ENCODE assay signal across 25 cellular contexts in the genomic region with DNA sequence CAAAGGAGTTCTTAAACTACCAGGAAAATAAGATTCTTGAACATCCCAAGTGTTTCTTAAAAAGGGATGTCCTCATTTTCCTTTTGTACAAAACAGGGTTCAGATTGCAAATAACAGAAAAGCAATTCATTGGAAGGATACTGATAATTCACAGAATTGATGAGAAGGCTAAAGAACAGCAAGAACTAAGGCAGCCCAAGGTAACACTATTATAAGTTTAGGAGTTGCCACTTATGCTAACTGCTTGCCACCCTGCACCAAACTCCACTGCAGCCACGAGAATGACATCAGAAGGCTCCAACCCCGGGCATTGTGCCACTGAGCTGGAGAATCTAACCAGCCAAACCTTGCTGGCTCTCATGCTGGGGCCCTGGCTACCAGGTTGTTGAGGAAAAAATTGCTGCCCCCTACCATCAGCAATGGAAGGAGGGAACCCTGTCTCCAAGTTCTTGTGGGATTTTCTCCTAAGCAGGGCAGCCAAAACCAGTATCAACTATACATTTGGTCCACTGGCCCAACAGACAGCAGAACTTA.
DNase-seq lines count a peak whose midpoint lies in the region; FAIRE-seq and TF ChIP-seq lines count a peak whose summit lies in the region.
"Had no signal": no experiment of that assay in that cellular context is flagged by ENCODE, and none has a peak within 500 bp of the region (broad histone marks: within the 10 kb centered on the region; RNA-seq: fewer than 3 reads in every experiment).

No MANE protein-coding gene starts in this region.

- H3K9ac ChIP-seq in GM23248: no peak overlapping the region
- H3K9ac ChIP-seq in kidney (ENCODE audit: low read length in 2 of 2): no peak overlapping the region
- H3K9ac ChIP-seq: KMS-11 had no signal

- CTCF ChIA-PET in activated CD4-positive, alpha-beta memory T cell treated with anti-CD3 and anti-CD28 coated beads, Interleukin-2, amount 10 ng/mL, durations not matched to agents 7 days and 5 days (lab: Charles Lee): no interaction called here

- H4K20me1 ChIP-seq in GM23248 (ENCODE audit: insufficient read depth): no peaks in the 10 kb centered on the region

- intact Hi-C loops in kidney (cut with DNase I): no loop called here
- intact Hi-C loops in activated CD4-positive, alpha-beta T cell treated with anti-CD3 and anti-CD28 coated beads, Interleukin-2, amount 10 ng/mL, durations not matched to agents 24 days and 14 days (cut with micrococcal nuclease): no loop called here

- H3K4me1 ChIP-seq in GM23248 (ENCODE audit: insufficient read depth) (no peaks in the 10 kb centered on the region), kidney (ENCODE audit: control insufficient read depth in 1 of 2, insufficient read depth in 1 of 2, low read depth in 1 of 2, low read length in 2 of 2) (no peaks in the 10 kb centered on the region)
- H3K4me1 ChIP-seq: breast epithelium, tibial nerve had no signal

- H3K27me3 ChIP-seq in GM23248 (replicated peaks; ENCODE audit: insufficient read depth) (no peaks in the 10 kb centered on the region), MG63 (no peaks in the 10 kb centered on the region)
- H3K27me3 ChIP-seq: breast epithelium, hepatocyte, tibial nerve had no signal

- H2AFZ ChIP-seq in GM23248: no peak overlapping the region
- H2AFZ ChIP-seq: hepatocyte had no signal

- no peaks in the 10 kb centered on the region for H3K4me1 Mint-ChIP-seq in activated CD4-positive, alpha-beta memory T cell treated with anti-CD3 and anti-CD28 coated beads, Interleukin-2, amount 10 ng/mL, durations not matched to agents 7 days and 5 days
- H3K4me1 Mint-ChIP-seq in activated CD4-positive, alpha-beta T cell treated with anti-CD3 and anti-CD28 coated beads, Interleukin-2, amount 10 ng/mL, durations not matched to agents 24 days and 14 days: no peaks in the 10 kb centered on the region

- 79 to 80% methylated on average over 2 of the region's 2 CpGs for WGBS in GM23248 (ENCODE audit: low coverage in 1 of 2, low lambda C conversion rate in 2 of 2, missing lambda C conversion rate in 2 of 2), 2 experiments

- no peaks in the 10 kb centered on the region for H3F3A ChIP-seq in GM23248 (ENCODE audit: insufficient read depth)

- no peak overlapping the region for H3K27ac Mint-ChIP-seq in activated CD4-positive, alpha-beta memory T cell treated with anti-CD3 and anti-CD28 coated beads, Interleukin-2, amount 10 ng/mL, durations not matched to agents 7 days and 5 days
- no peak overlapping the region for H3K27ac Mint-ChIP-seq in activated CD4-positive, alpha-beta T cell treated with anti-CD3 and anti-CD28 coated beads, Interleukin-2, amount 10 ng/mL, durations not matched to agents 24 days and 14 days
- H3K27ac Mint-ChIP-seq: activated CD8-positive, alpha-beta T cell treated with anti-CD3 and anti-CD28 coated beads, Interleukin-2, amount 10 ng/mL, durations not matched to agents 7 days and 5 days; stimulated activated naive CD8-positive, alpha-beta T cell treated with anti-CD3 and anti-CD28 coated beads, Interleukin-15, amount 100 ng/mL, for 72 hours had no signal

- H3K4me3 Mint-ChIP-seq in activated CD4-positive, alpha-beta memory T cell treated with anti-CD3 and anti-CD28 coated beads, Interleukin-2, amount 10 ng/mL, durations not matched to agents 7 days and 5 days: no peak overlapping the region
- H3K4me3 Mint-ChIP-seq in activated CD4-positive, alpha-beta T cell treated with anti-CD3 and anti-CD28 coated beads, Interleukin-2, amount 10 ng/mL, durations not matched to agents 24 days and 14 days: no peak overlapping the region
- H3K4me3 Mint-ChIP-seq: activated CD8-positive, alpha-beta T cell treated with anti-CD3 and anti-CD28 coated beads, Interleukin-2, amount 10 ng/mL, durations not matched to agents 7 days and 5 days; stimulated activated naive CD8-positive, alpha-beta T cell treated with anti-CD3 and anti-CD28 coated beads, Interleukin-15, amount 100 ng/mL, for 72 hours had no signal

- DNase-seq in GM23248 (peak; percentile 5), MG63 (peak; percentile 39), cerebellar cortex (ENCODE audit: low spot score) (peak; percentile 20), kidney (peak; percentile 24), Kasumi-1 (lab: John Stamatoyannopoulos, UW) (no peak), NCI-H2081 treated with DMSO at 0.1 percent for 48 hours (lab: John Stamatoyannopoulos, UW) (no peak)
- DNase-seq in activated CD4-positive, alpha-beta memory T cell treated with anti-CD3 and anti-CD28 coated beads, Interleukin-2, amount 10 ng/mL, durations not matched to agents 7 days and 5 days: no peak
- DNase-seq in activated CD4-positive, alpha-beta T cell treated with anti-CD3 and anti-CD28 coated beads, Interleukin-2, amount 10 ng/mL, durations not matched to agents 24 days and 14 days: no peak
- DNase-seq: activated CD4-positive, CD25-positive, alpha-beta regulatory T cell; activated CD8-positive, alpha-beta T cell treated with anti-CD3 and anti-CD28 coated beads, Interleukin-2, amount 10 ng/mL, durations not matched to agents 7 days and 5 days; activated gamma-delta T cell treated with Interleukin-2 at 50 U/mL for 16 hours; dermis blood vessel endothelial cell; GDM1; NCI-H1930; NCI-H524 treated with DMSO at 0.1 percent for 48 hours; stimulated activated CD4-positive, alpha-beta T cell treated with anti-CD3 and anti-CD28 coated beads, Interleukin-12 subunit alpha, Interleukin-12 subunit beta, amount 100 ng/mL, for 4 hours; stimulated activated naive CD8-positive, alpha-beta T cell treated with anti-CD3 and anti-CD28 coated beads, Interleukin-15, amount 100 ng/mL, for 72 hours; T-helper 9 cell had no signal

- H3K9me3 ChIP-seq in GM23248 (ENCODE audit: low read depth) (no peaks in the 10 kb centered on the region), MG63 (no peaks in the 10 kb centered on the region), kidney (ENCODE audit: control insufficient read depth in 1 of 2, low read length in 2 of 2) (no peaks in the 10 kb centered on the region)
- H3K9me3 ChIP-seq: breast epithelium, tibial nerve had no signal

- H3K36me3 ChIP-seq in GM23248 (ENCODE audit: low read depth) (no peaks in the 10 kb centered on the region), MG63 (no peaks in the 10 kb centered on the region), kidney (ENCODE audit: control insufficient read depth in 1 of 2, insufficient read depth in 2 of 2, low read length in 2 of 2) (no peaks in the 10 kb centered on the region)
- H3K36me3 ChIP-seq: breast epithelium, tibial nerve had no signal

- peaks cover 6% of the 10 kb centered on the region for H3K9me3 Mint-ChIP-seq in activated CD4-positive, alpha-beta memory T cell treated with anti-CD3 and anti-CD28 coated beads, Interleukin-2, amount 10 ng/mL, durations not matched to agents 7 days and 5 days
- no peaks in the 10 kb centered on the region for H3K9me3 Mint-ChIP-seq in activated CD4-positive, alpha-beta T cell treated with anti-CD3 and anti-CD28 coated beads, Interleukin-2, amount 10 ng/mL, durations not matched to agents 24 days and 14 days

- H3K27ac ChIP-seq in GM23248 (no peak overlapping the region), kidney (ENCODE audit: low read depth in 2 of 2, low read length in 2 of 2) (no peak overlapping the region)
- H3K27ac ChIP-seq: breast epithelium, hepatocyte, KMS-11, tibial nerve had no signal

- H3K4me3 ChIP-seq in GM23248: no peak overlapping the region
- H3K4me3 ChIP-seq in MG63: no peak overlapping the region
- H3K4me3 ChIP-seq in kidney (ENCODE audit: low read length in 2 of 2): no peak overlapping the region
- H3K4me3 ChIP-seq: breast epithelium, hepatocyte, lung, tibial nerve had no signal

- H3K4me2 ChIP-seq in GM23248 (ENCODE audit: unreplicated experiment): no peak overlapping the region
- H3K4me2 ChIP-seq: hepatocyte, KMS-11 had no signal

- no peaks in the 10 kb centered on the region for H3K36me3 Mint-ChIP-seq in activated CD4-positive, alpha-beta memory T cell treated with anti-CD3 and anti-CD28 coated beads, Interleukin-2, amount 10 ng/mL, durations not matched to agents 7 days and 5 days (ENCODE audit: low read depth)
- no peaks in the 10 kb centered on the region for H3K36me3 Mint-ChIP-seq in activated CD4-positive, alpha-beta T cell treated with anti-CD3 and anti-CD28 coated beads, Interleukin-2, amount 10 ng/mL, durations not matched to agents 24 days and 14 days (ENCODE audit: low read depth)

- H3K9me2 ChIP-seq in GM23248 (ENCODE audit: insufficient read depth): no peaks in the 10 kb centered on the region

- no peak for TF ChIP-seq CTCF in kidney (IDR thresholded peaks at IDR 0.05; ENCODE audit: borderline replicate concordance, extremely low read depth, insufficient read depth)

- no peak for FAIRE-seq in kidney (lab: Jason Lieb, UNC)
- FAIRE-seq: endothelial cell of umbilical vein, islet of Langerhans had no signal

- H3K27me3 Mint-ChIP-seq in activated CD4-positive, alpha-beta memory T cell treated with anti-CD3 and anti-CD28 coated beads, Interleukin-2, amount 10 ng/mL, durations not matched to agents 7 days and 5 days: no peaks in the 10 kb centered on the region
- H3K27me3 Mint-ChIP-seq in activated CD4-positive, alpha-beta T cell treated with anti-CD3 and anti-CD28 coated beads, Interleukin-2, amount 10 ng/mL, durations not matched to agents 24 days and 14 days: no peaks in the 10 kb centered on the region
- H3K27me3 Mint-ChIP-seq: stimulated activated naive CD8-positive, alpha-beta T cell treated with anti-CD3 and anti-CD28 coated beads, Interleukin-15, amount 100 ng/mL, for 72 hours had no signal

- POLR2A ChIA-PET in activated CD4-positive, alpha-beta memory T cell treated with anti-CD3 and anti-CD28 coated beads, Interleukin-2, amount 10 ng/mL, durations not matched to agents 7 days and 5 days (lab: Charles Lee): no interaction called here

- no peaks in the 10 kb centered on the region; the same call in 1 of the 2 replicates for H3K79me2 ChIP-seq in GM23248 (ENCODE audit: insufficient read depth)

- in situ Hi-C loops in GM23248 (cut with MboI): no loop called here

Comparison
In these comparisons a context has a peak if more than half of its experiments do, and no peak if none do; other contexts are left out.
1. DNase-seq: peak in GM23248 (single experiment), MG63 (single experiment), cerebellar cortex (single experiment) and kidney (single experiment); none in Kasumi-1 (0 of 2), activated CD4-positive, alpha-beta memory T cell treated with anti-CD3 and anti-CD28 coated beads, Interleukin-2, amount 10 ng/mL, durations not matched to agents 7 days and 5 days (single experiment), NCI-H2081 treated with DMSO at 0.1 percent for 48 hours (single experiment) and activated CD4-positive, alpha-beta T cell treated with anti-CD3 and anti-CD28 coated beads, Interleukin-2, amount 10 ng/mL, durations not matched to agents 24 days and 14 days (single experiment).